In the genomic region with DNA sequence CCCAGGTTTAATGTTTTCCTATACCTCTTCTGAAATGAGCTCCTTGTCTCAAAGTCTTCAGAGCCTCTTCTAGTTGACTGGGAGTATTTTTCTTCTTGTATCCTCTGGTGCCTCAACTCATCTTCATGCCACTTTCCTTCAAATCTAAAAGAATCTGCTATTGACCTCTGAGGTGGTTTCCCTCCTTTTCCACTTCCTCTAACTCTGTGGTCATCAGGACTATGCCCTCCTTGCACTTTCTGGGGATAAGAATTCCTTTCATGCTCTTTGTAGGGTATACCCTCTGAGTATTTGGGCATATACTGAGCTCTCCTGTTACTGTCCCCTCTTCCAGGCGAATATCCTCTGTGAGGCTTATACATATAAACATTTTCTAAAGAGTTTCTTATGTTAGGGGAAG, we compare ENCODE assay signal across 28 cellular contexts.
"Had no signal": no experiment of that assay in that cellular context is flagged by ENCODE, and none has a peak within 500 bp of the region (broad histone marks: within the 10 kb centered on the region; RNA-seq: fewer than 3 reads in every experiment).

No MANE protein-coding gene starts in this region.

- H3K27ac ChIP-seq: brain microvascular endothelial cell, cardiac muscle cell, colonic mucosa had no signal

- H3K4me3 ChIP-seq: cardiac muscle cell, colonic mucosa had no signal

- H3K36me3 ChIP-seq: brain microvascular endothelial cell, cardiac muscle cell had no signal

- H3K4me1 ChIP-seq: colonic mucosa had no signal

- H3K27me3 ChIP-seq: brain microvascular endothelial cell, cardiac muscle cell, colonic mucosa had no signal

- FAIRE-seq: RCC 7860, TTC549 had no signal

- DNase-seq: activated CD4-positive, alpha-beta T cell treated with anti-CD3 and anti-CD28 coated beads for 36 hours; activated CD4-positive, alpha-beta T cell treated with anti-CD3 and anti-CD28 coated beads, Interleukin-2, amount 10 ng/mL, durations not matched to agents 7 days and 5 days; activated CD4-positive, alpha-beta T cell treated with anti-CD3 and anti-CD28 coated beads, Interleukin-2, amount 50 U/mL, for 48 hours; activated CD8-positive, alpha-beta T cell treated with anti-CD3 and anti-CD28 coated beads, Interleukin-2, amount 10 ng/mL, durations not matched to agents 7 days and 5 days; activated gamma-delta T cell; activated naive CD4-positive, alpha-beta T cell treated with Interleukin-2 at 50 U/mL for 16 hours; activated naive CD8-positive, alpha-beta T cell treated with anti-CD3 and anti-CD28 coated beads, Interleukin-2, amount 50 U/mL, for 24 hours; activated T-cell treated with anti-CD3 and anti-CD28 coated beads, Interleukin-2, amount 50 U/mL, for 24 hours; anterior cingulate cortex; brain microvascular endothelial cell; colonic mucosa; Kasumi-1; MM.1S; MV-4-11; NCI-H1092; NCI-H1436 treated with DMSO at 0.1 percent for 48 hours; NCI-H1694 treated with DMSO at 0.1 percent for 48 hours; NCI-H2029; NCI-H345; NCI-H524 treated with DMSO at 0.1 percent for 48 hours; PC-3; Right ventricle myocardium superior; T1000 had no signal

- ATAC-seq: activated CD4-positive, alpha-beta T cell treated with anti-CD3 and anti-CD28 coated beads for 36 hours; activated CD4-positive, CD25-positive, alpha-beta regulatory T cell treated with anti-CD3 and anti-CD28 coated beads, Interleukin-2, amount 50 U/mL, for 24 hours; activated CD8-positive, alpha-beta T cell treated with anti-CD3 and anti-CD28 coated beads, Interleukin-2, amount 10 ng/mL, durations not matched to agents 7 days and 5 days; activated naive CD8-positive, alpha-beta T cell treated with anti-CD3 and anti-CD28 coated beads, Interleukin-2, amount 50 U/mL, for 24 hours; PC-3; WTC11 had no signal

- H3K9me3 ChIP-seq: colonic mucosa had no signal
